Comparison of ENCODE assay signal across 8 cellular contexts in genomic region chr10:123559066-123559822, GRCh38.
DNase-seq lines count a peak whose midpoint lies in the region; ATAC-seq and TF ChIP-seq lines count a peak whose summit lies in the region.

No MANE protein-coding gene starts in this region.

- no peak overlapping the region for H3K4me3 ChIP-seq in upper lobe of left lung

- TF ChIP-seq CTCF in glutamatergic neuron (IDR thresholded peaks at IDR 0.05; ENCODE audit: partially characterized antibody, unreplicated experiment) (peak; percentile 99), upper lobe of left lung (IDR thresholded peaks at IDR 0.05) (peak; percentile 91 to 98 (median 96))

- peak; percentile 53 to 85 for ATAC-seq in upper lobe of left lung (ENCODE audit: low FRiP score in 2 of 2)

- no peaks in the 10 kb centered on the region for H3K27me3 ChIP-seq in upper lobe of left lung

- TF ChIP-seq RAD21 in Ishikawa (IDR thresholded peaks at IDR 0.05; ENCODE audit: low read depth), result peak; percentile 100

- TF ChIP-seq EP300 in Ishikawa (IDR thresholded peaks at IDR 0.05; ENCODE audit: borderline replicate concordance) (no peak), upper lobe of left lung (IDR thresholded peaks at IDR 0.05) (no peak)

- no peaks in the 10 kb centered on the region for H3K4me1 Mint-ChIP-seq in glutamatergic neuron (ENCODE audit: low read depth, unreplicated experiment)

- WGBS in upper lobe of left lung, 2 donors, result 53 to 68% methylated on average over 22 to 27 of the region's 28 CpGs

- no peaks in the 10 kb centered on the region for H3K9me3 ChIP-seq in upper lobe of left lung

- H3K36me3 Mint-ChIP-seq in glutamatergic neuron (ENCODE audit: unreplicated experiment), result no peaks in the 10 kb centered on the region

- H3K4me1 ChIP-seq in upper lobe of left lung, result peaks cover 0 to 3% (median 1%) of the 10 kb centered on the region in 4 donors

- DNase-seq in NCI-H2107 treated with DMSO at 0.1 percent for 48 hours (lab: John Stamatoyannopoulos, UW; ENCODE audit: unreplicated experiment), result peak; percentile 5
- DNase-seq in NCI-H2107 (lab: John Stamatoyannopoulos, UW), result no peak
- peak; percentile 73 for DNase-seq in SK-N-DZ (ENCODE audit: low spot score)
- peak; percentile 67 for DNase-seq in activated naive CD4-positive, alpha-beta T cell treated with Interleukin-2 at 50 U/mL for 16 hours
- peak; percentile 84 for DNase-seq in glutamatergic neuron
- DNase-seq in pons (ENCODE audit: low spot score), result peak; percentile 97
- peak; percentile 69 to 78 for DNase-seq in upper lobe of left lung

- peaks cover 3% of the 10 kb centered on the region for H3K27me3 Mint-ChIP-seq in glutamatergic neuron (ENCODE audit: unreplicated experiment)

- H3K4me3 Mint-ChIP-seq in glutamatergic neuron (ENCODE audit: unreplicated experiment), result no peak overlapping the region

- H3K36me3 ChIP-seq in upper lobe of left lung, result no peaks in the 10 kb centered on the region

- TF ChIP-seq POLR2A in upper lobe of left lung (IDR thresholded peaks at IDR 0.05), result no peak

- H3K9me3 Mint-ChIP-seq in glutamatergic neuron (ENCODE audit: unreplicated experiment), result no peaks in the 10 kb centered on the region

- H3K27ac Mint-ChIP-seq in glutamatergic neuron (ENCODE audit: unreplicated experiment), result no peak overlapping the region

- no peak overlapping the region for H3K27ac ChIP-seq in upper lobe of left lung

TF ChIP-seq in Ishikawa, 13 proteins besides CTCF, POLR2A, EP300 and RAD21:
- TF ChIP-seq REST (IDR thresholded peaks at IDR 0.05; ENCODE audit: low read depth), result no peak
- peak; percentile 36; the same call in 1 of the 2 replicates for TF ChIP-seq MAX (IDR thresholded peaks at IDR 0.05)
